31 cellular contexts compared by ENCODE assay signal in genomic region chr4:34328939-34329338, GRCh38.
"Had no signal": no experiment of that assay in that cellular context is flagged by ENCODE, and none has a peak within 500 bp of the region (broad histone marks: within the 10 kb centered on the region; RNA-seq: fewer than 3 reads in every experiment).

No MANE protein-coding gene starts in this region.

- H3K4me3 ChIP-seq: neural progenitor cell, ovary, psoas muscle, skin epidermis, smooth muscle cell, spleen, suprapubic skin, testis, tibial artery, transverse colon, upper lobe of right lung, uterus had no signal

- H3K36me3 ChIP-seq: neural progenitor cell, ovary, spleen, suprapubic skin, tibial artery, transverse colon, upper lobe of right lung, uterus had no signal

- H2AFZ ChIP-seq: neural progenitor cell, parathyroid adenoma had no signal

- H3K9me3 Mint-ChIP-seq: nephron, neural progenitor cell had no signal

- H3K4me1 ChIP-seq: parathyroid adenoma, psoas muscle, spleen, suprapubic skin, testis, tibial artery, transverse colon, upper lobe of right lung, uterus had no signal

- H3K27me3 Mint-ChIP-seq: progenitor cell of endocrine pancreas; stimulated activated memory B cell treated with anti-CD40 and anti-IgM and Interleukin-4, amounts not matched to agents 10 μg/mL and 1 μg/mL and 100 μg/mL, for 72 hours; stimulated activated naive CD8-positive, alpha-beta T cell treated with anti-CD3 and anti-CD28 coated beads, Interleukin-15, amount 100 ng/mL, for 72 hours; type B pancreatic cell had no signal

- H3K4me1 Mint-ChIP-seq: natural killer cell; nephron; neural progenitor cell; stimulated activated memory B cell treated with anti-CD40 and anti-IgM and Interleukin-4, amounts not matched to agents 10 μg/mL and 1 μg/mL and 100 μg/mL, for 72 hours; stimulated activated naive CD8-positive, alpha-beta T cell treated with anti-CD3 and anti-CD28 coated beads, Interleukin-15, amount 100 ng/mL, for 72 hours had no signal

- H3K36me3 Mint-ChIP-seq: neural progenitor cell; stimulated activated memory B cell treated with anti-CD40 and anti-IgM and Interleukin-4, amounts not matched to agents 10 μg/mL and 1 μg/mL and 100 μg/mL, for 72 hours; type B pancreatic cell had no signal

- H3K4me2 ChIP-seq: neural progenitor cell, smooth muscle cell had no signal

- H3K4me3 Mint-ChIP-seq: natural killer cell; nephron; neural progenitor cell; stimulated activated memory B cell treated with anti-CD40 and anti-IgM and Interleukin-4, amounts not matched to agents 10 μg/mL and 1 μg/mL and 100 μg/mL, for 72 hours; stimulated activated naive CD8-positive, alpha-beta T cell treated with anti-CD3 and anti-CD28 coated beads, Interleukin-15, amount 100 ng/mL, for 72 hours; type B pancreatic cell had no signal

- H3K9me3 ChIP-seq: ovary, suprapubic skin, testis, tibial artery, transverse colon, upper lobe of right lung, uterus had no signal

- H3K9ac ChIP-seq: neural progenitor cell, parathyroid adenoma had no signal

- H3K27me3 ChIP-seq: neural progenitor cell, ovary, spleen, suprapubic skin, testis, tibial artery, transverse colon, upper lobe of right lung, uterus had no signal

- H3K79me2 ChIP-seq: parathyroid adenoma had no signal

- H3K27ac ChIP-seq: neural progenitor cell, ovary, parathyroid adenoma, psoas muscle, skin epidermis, spleen, suprapubic skin, testis, tibial artery, transverse colon, upper lobe of right lung, uterus had no signal

- H3K27ac Mint-ChIP-seq: natural killer cell; nephron; neural progenitor cell; progenitor cell of endocrine pancreas; stimulated activated memory B cell treated with anti-CD40 and anti-IgM and Interleukin-4, amounts not matched to agents 10 μg/mL and 1 μg/mL and 100 μg/mL, for 72 hours; stimulated activated naive CD8-positive, alpha-beta T cell treated with anti-CD3 and anti-CD28 coated beads, Interleukin-15, amount 100 ng/mL, for 72 hours; type B pancreatic cell had no signal

- ATAC-seq: natural killer cell; psoas muscle; right cardiac atrium; sciatic nerve; stimulated activated memory B cell treated with anti-CD40 and anti-IgM and Interleukin-4, amounts not matched to agents 10 μg/mL and 1 μg/mL and 100 μg/mL, for 72 hours; stimulated activated naive CD8-positive, alpha-beta T cell treated with anti-CD3 and anti-CD28 coated beads, Interleukin-15, amount 100 ng/mL, for 72 hours; stimulated activated naive CD8-positive, alpha-beta T cell treated with anti-CD3 and anti-CD28 coated beads, Interleukin-15, Interleukin-2, amounts not matched to agents 100 U/mL and 50 U/mL, for 24 hours; upper lobe of right lung had no signal

- DNase-seq: natural killer cell; occipital lobe; ovary; posterior cingulate gyrus; psoas muscle; right cardiac atrium; spleen; stimulated activated CD4-positive, alpha-beta T cell treated with anti-CD3 and anti-CD28 coated beads, Interleukin-12 subunit alpha, Interleukin-12 subunit beta, amount 100 ng/mL, for 4 hours; stimulated activated CD4-positive, alpha-beta T cell treated with anti-CD3 and anti-CD28 coated beads, Interleukin-1b, Interleukin-23, amount 100 ng/mL, for 48 hours; stimulated activated CD4-positive, alpha-beta T cell treated with anti-CD3 and anti-CD28 coated beads, Interleukin-4, amount 100 ng/mL, for 1 hour; stimulated activated CD4-positive, alpha-beta T cell treated with anti-CD3 and anti-CD28 coated beads, Interleukin-4, amount 100 ng/mL, for 4 hours; stimulated activated CD8-positive, alpha-beta memory T cell treated with anti-CD3 and anti-CD28 coated beads, Interleukin-4, amount 100 ng/mL, for 48 hours; stimulated activated naive CD4-positive, alpha-beta T cell; stimulated activated naive CD8-positive, alpha-beta T cell treated with anti-CD3 and anti-CD28 coated beads, Interleukin-15, amount 100 ng/mL, for 72 hours; stimulated activated naive CD8-positive, alpha-beta T cell treated with anti-CD3 and anti-CD28 coated beads, Interleukin-15, Interleukin-2, amounts not matched to agents 100 U/mL and 50 U/mL, for 24 hours; substantia nigra; testis; tibial artery; transverse colon; upper lobe of right lung; uterus had no signal
